In genomic region chr6:6742535-6742934, GRCh38 we compare ENCODE assay signal across 17 cellular contexts.
DNase-seq lines count a peak whose midpoint lies in the region; FAIRE-seq and TF ChIP-seq lines count a peak whose summit lies in the region.
"Had no signal": no experiment of that assay in that cellular context is flagged by ENCODE, and none has a peak within 500 bp of the region (broad histone marks: within the 10 kb centered on the region; RNA-seq: fewer than 3 reads in every experiment).

No MANE protein-coding gene starts in this region.

- CTCF ChIA-PET in H1 (lab: Charles Lee; ENCODE audit: partially characterized antibody) = interaction anchor here (0.9 to 3.3 kb wide), 9 partner anchors 13 to 67 kb away, joined by 3 to 15 read pairs (median 7); no protein-coding TSS in a partner anchor

- no peak overlapping the region for H2BK15ac ChIP-seq in H1 (ENCODE audit: low read length)

- H3K18ac ChIP-seq in H1 (ENCODE audit: extremely low read depth, low read length) = no peak overlapping the region

- 60% methylated on average over 2 of the region's 2 CpGs; no CpG with 5 or more reads in 1 of the 2 experiments for WGBS in H1 (ENCODE audit: extremely low coverage in 1 of 2, insufficient coverage in 1 of 2, insufficient read length in 1 of 2, insufficient replicate concordance in 2 of 2, low coverage in 1 of 2, low lambda C conversion rate in 2 of 2, missing lambda C conversion rate in 1 of 2), 2 experiments

- H3K4me3 ChIP-seq in H1 (ENCODE audit: extremely low read depth in 1 of 4, insufficient read depth in 2 of 4, low read depth in 3 of 4, low read length in 4 of 4) = no peak overlapping the region
- H3K4me3 ChIP-seq: BLaER1, GM12878 had no signal

- no peak overlapping the region for H2BK120ac ChIP-seq in H1 (replicated peaks; ENCODE audit: low read depth, low read length)

- H2AFZ ChIP-seq in H1 (ENCODE audit: low read length) = no peak overlapping the region

- TF ChIP-seq POLR2A in H1 (IDR thresholded peaks at IDR 0.05; ENCODE audit: control extremely low read depth in 1 of 2, low read depth in 2 of 2, low read length in 2 of 2) = no peak

- TF ChIP-seq RAD21 in H1 (IDR thresholded peaks at IDR 0.05 in 1 of 2, conservative IDR thresholded peaks at IDR 0.05 in 1 of 2; ENCODE audit: low read depth in 2 of 2, low read length in 2 of 2) = no peak

- DNase-seq in NCI-H82 (lab: John Stamatoyannopoulos, UW) = peak; percentile 55
- no peak for DNase-seq in NCI-H82 treated with DMSO at 0.1 percent for 48 hours (lab: John Stamatoyannopoulos, UW; ENCODE audit: unreplicated experiment)
- DNase-seq in NCI-H146 treated with DMSO at 0.1 percent for 48 hours (lab: John Stamatoyannopoulos, UW; ENCODE audit: unreplicated experiment) = peak; percentile 15
- no peak for DNase-seq in H1 (ENCODE audit: low read depth in 1 of 2, low spot score in 2 of 2)
- DNase-seq in EL = no peak
- DNase-seq in SW480 (ENCODE audit: low spot score) = no peak
- no peak for DNase-seq in D721Med (ENCODE audit: insufficient read length, low spot score)
- DNase-seq: 8988T; AML-193; Caco-2; CD8-positive, alpha-beta memory T cell; DMS 273 treated with DMSO at 0.1 percent for 48 hours; H9; IMR-90 had no signal

- H3K9ac ChIP-seq in H1 (replicated peaks in 1 of 4; ENCODE audit: extremely low read depth in 1 of 4, low read depth in 3 of 4, low read length in 3 of 4) = no peak overlapping the region
- H3K9ac ChIP-seq: BLaER1 had no signal

- no peak overlapping the region for H3K14ac ChIP-seq in H1 (ENCODE audit: insufficient read length)

- H3K4me1 ChIP-seq in H1 (replicated peaks in 1 of 4; ENCODE audit: control insufficient read depth in 3 of 4, insufficient read depth in 4 of 4, low read length in 3 of 4) = peaks cover 3 to 12% (median 8%) of the 10 kb centered on the region in 4 experiments; a peak in 5 of 7 replicates
- H3K4me1 ChIP-seq: Caco-2 had no signal

- TF ChIP-seq EP300 in H1 (IDR thresholded peaks at IDR 0.05; ENCODE audit: borderline replicate concordance in 1 of 2, low read depth in 2 of 2, low read length in 2 of 2) = no peak

- 0 out of 4 replicates have a peak overlapping the region, but pooled peaks of 1 of the 2 experiments have one; percentile 29 for H3K4me2 ChIP-seq in H1 (ENCODE audit: insufficient read depth in 1 of 2, low read depth in 2 of 2, low read length in 2 of 2)

- H3K79me2 ChIP-seq in H1 (ENCODE audit: control insufficient read depth in 1 of 2, insufficient read depth in 2 of 2, low read length in 2 of 2) = no peaks in the 10 kb centered on the region

- H3K27ac ChIP-seq in H1 (ENCODE audit: low read depth, low read length) = no peak overlapping the region
- H3K27ac ChIP-seq: BLaER1 had no signal

- H3K36me3 ChIP-seq in H1 (ENCODE audit: control insufficient read depth in 2 of 4, insufficient read depth in 4 of 4, low read length in 3 of 4) = no peaks in the 10 kb centered on the region
- H3K36me3 ChIP-seq: BLaER1 had no signal

- H4K20me1 ChIP-seq in H1 (replicated peaks in 1 of 2; ENCODE audit: control insufficient read depth in 1 of 2, insufficient read depth in 2 of 2, low read length in 2 of 2) = peaks cover 0 to 1% of the 10 kb centered on the region in 2 experiments
- H4K20me1 ChIP-seq: BLaER1 had no signal

- TF ChIP-seq CTCF in H1 (IDR thresholded peaks at IDR 0.05; ENCODE audit: control extremely low read depth in 1 of 3, insufficient read depth in 1 of 3, low read depth in 1 of 3, low read length in 3 of 3) (no peak), D721Med (IDR thresholded peaks at IDR 0.05; ENCODE audit: insufficient read depth, missing control alignments) (no peak)

- no peak overlapping the region for H2BK12ac ChIP-seq in H1 (ENCODE audit: low read depth, low read length)

- no peak overlapping the region for H3K4ac ChIP-seq in H1 (replicated peaks; ENCODE audit: insufficient read length, low read depth, low read length)

- H2AK5ac ChIP-seq in H1 (ENCODE audit: low read depth, low read length) = no peak overlapping the region

- H2BK20ac ChIP-seq in H1 (ENCODE audit: low read length) = 0 out of 2 replicates have a peak overlapping the region, but pooled peaks have one; percentile 62

- no peak overlapping the region for H4K91ac ChIP-seq in H1 (replicated peaks; ENCODE audit: insufficient read length, low read length)

- H4K5ac ChIP-seq in H1 (ENCODE audit: insufficient read length, low read depth, low read length) = no peak overlapping the region

- no peaks in the 10 kb centered on the region for H3K79me1 ChIP-seq in H1 (ENCODE audit: low read depth, low read length)

- 0 out of 2 replicates have a peak, but pooled peaks cover 4% of the 10 kb centered on the region for H3K23me2 ChIP-seq in H1 (ENCODE audit: low read depth, low read length)

- no peaks in the 10 kb centered on the region; a peak in 1 of 4 replicates for H3K9me3 ChIP-seq in H1 (ENCODE audit: insufficient read depth in 2 of 2, low read depth in 1 of 2, low read length in 1 of 2)
- H3K9me3 ChIP-seq: Caco-2 had no signal

- no peak overlapping the region for H2BK5ac ChIP-seq in H1 (ENCODE audit: low read depth, low read length)

- no peak overlapping the region for H4K8ac ChIP-seq in H1 (ENCODE audit: extremely low read depth, insufficient read depth, low read length)

- no peak overlapping the region for H3K23ac ChIP-seq in H1 (ENCODE audit: insufficient read length)

- FAIRE-seq in H1 (lab: Jason Lieb, UNC) (no peak), D721Med (lab: Jason Lieb, UNC) (no peak)
- FAIRE-seq: GM18507 had no signal

- H3K56ac ChIP-seq in H1 (replicated peaks; ENCODE audit: insufficient read length, low read depth, low read length) = no peak overlapping the region

- no peaks in the 10 kb centered on the region; a peak in 2 of 7 replicates for H3K27me3 ChIP-seq in H1 (replicated peaks in 1 of 4; ENCODE audit: control insufficient read depth in 3 of 4, extremely low read depth in 1 of 4, insufficient read depth in 3 of 4, low read length in 3 of 4)
- H3K27me3 ChIP-seq: BLaER1 had no signal

- POLR2A ChIA-PET in H1 (lab: Charles Lee; ENCODE audit: partially characterized antibody) = interaction anchor here (1.0 to 2.0 kb wide), 3 partner anchors 8 to 18 kb away, joined by 3 to 7 read pairs (median 4); no protein-coding TSS in a partner anchor

TF ChIP-seq in H1, 55 proteins besides CTCF, POLR2A, EP300 and RAD21:
- TF ChIP-seq NANOG (IDR thresholded peaks at IDR 0.05; ENCODE audit: insufficient read depth, low read depth, low read length, poor library complexity, severe bottlenecking) (peak; percentile 51), EGR1 (IDR thresholded peaks at IDR 0.05; ENCODE audit: borderline replicate concordance, low read depth, low read length) (peak; percentile 33; the same call in 1 of the 2 replicates), KDM4A (IDR thresholded peaks at IDR 0.05; ENCODE audit: low read depth, low read length, severe bottlenecking) (no peak)

Comparison
In these comparisons a context has a peak if more than half of its experiments do, and no peak if none do; other contexts are left out.
1. DNase-seq: peak in NCI-H82 (single experiment) and NCI-H146 treated with DMSO at 0.1 percent for 48 hours (single experiment); none in NCI-H82 treated with DMSO at 0.1 percent for 48 hours (single experiment), H1 (0 of 2), EL (single experiment), SW480 (single experiment) and D721Med (single experiment).